Comparison of ENCODE assay signal across 17 cellular contexts in the genomic region with DNA sequence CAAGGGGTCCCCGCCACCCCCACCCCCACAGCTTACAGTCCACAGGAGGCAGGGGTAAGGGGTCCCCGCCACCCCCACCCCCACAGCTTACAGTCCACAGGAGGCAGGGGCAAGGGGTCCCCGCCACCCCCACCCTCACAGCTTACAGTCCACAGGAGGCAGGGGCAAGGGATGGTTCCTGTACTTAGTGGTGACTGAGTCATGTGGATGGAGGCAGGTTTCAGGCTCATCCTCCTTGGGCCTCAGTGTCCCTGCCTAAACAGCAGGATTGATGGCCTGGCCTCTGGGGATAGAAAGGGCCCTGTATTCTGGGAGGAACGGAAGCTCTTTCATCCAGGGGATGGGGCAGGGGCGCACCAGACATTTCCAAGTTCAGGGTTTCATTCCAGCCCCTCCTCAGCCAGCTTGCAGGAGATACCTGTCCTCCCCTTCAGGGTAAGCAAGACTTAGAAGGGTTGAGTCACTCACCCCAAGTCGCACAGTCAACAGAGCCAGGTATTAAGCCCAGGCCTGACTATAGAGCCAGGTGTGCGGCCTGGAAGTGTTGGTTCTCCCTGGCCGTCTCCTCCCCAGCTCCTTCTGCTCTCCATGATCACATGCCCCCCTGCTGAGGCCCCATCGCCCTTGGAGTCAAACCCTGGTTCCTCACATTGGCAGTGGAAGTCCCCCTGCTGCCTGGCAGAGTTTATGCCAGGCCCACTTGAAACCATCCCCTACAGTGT. TPM values are rescaled to one million over a fixed set of nuclear protein-coding genes. Genes with fewer than 3 reads are reported as not detected.
DNase-seq lines count a peak whose midpoint lies in the region; ATAC-seq lines count a peak whose summit lies in the region.
"Had no signal": no experiment of that assay in that cellular context is flagged by ENCODE, and none has a peak within 500 bp of the region (broad histone marks: within the 10 kb centered on the region; RNA-seq: fewer than 3 reads in every experiment).

No MANE protein-coding gene starts in this region.

- POLR2A ChIA-PET in activated CD8-positive, alpha-beta T cell treated with anti-CD3 and anti-CD28 coated beads, Interleukin-2, amount 10 ng/mL, durations not matched to agents 7 days and 5 days (lab: Charles Lee), result interaction anchor here (20.1 kb wide), 1 partner anchor 16 kb away, joined by 670 read pairs; the partner anchor contains the start of gene CSK

- peak overlapping the region; percentile 83 for H3K27ac Mint-ChIP-seq in stimulated activated naive CD8-positive, alpha-beta T cell treated with anti-CD3 and anti-CD28 coated beads, Interleukin-15, Interleukin-2, amounts not matched to agents 100 ng/mL and 50 ng/mL, for 24 hours
- peak overlapping the region; percentile 89 for H3K27ac Mint-ChIP-seq in activated CD8-positive, alpha-beta T cell treated with anti-CD3 and anti-CD28 coated beads, Interleukin-2, amount 10 ng/mL, durations not matched to agents 7 days and 5 days
- H3K27ac Mint-ChIP-seq in immature natural killer cell, result peak overlapping the region; percentile 88 to 98 (median 92)
- H3K27ac Mint-ChIP-seq: WTC11 had no signal

- H3K4me3 Mint-ChIP-seq in stimulated activated naive CD8-positive, alpha-beta T cell treated with anti-CD3 and anti-CD28 coated beads, Interleukin-15, Interleukin-2, amounts not matched to agents 100 ng/mL and 50 ng/mL, for 24 hours, result peak overlapping the region; percentile 15
- peak overlapping the region; percentile 48 for H3K4me3 Mint-ChIP-seq in activated CD8-positive, alpha-beta T cell treated with anti-CD3 and anti-CD28 coated beads, Interleukin-2, amount 10 ng/mL, durations not matched to agents 7 days and 5 days
- H3K4me3 Mint-ChIP-seq in immature natural killer cell, result peak overlapping the region; percentile 79 to 87 (median 82)
- H3K4me3 Mint-ChIP-seq: WTC11 had no signal

- DNase-seq in stimulated activated naive CD8-positive, alpha-beta T cell treated with anti-CD3 and anti-CD28 coated beads, Interleukin-15, Interleukin-2, amounts not matched to agents 100 U/mL and 50 U/mL, for 24 hours, result no peak
- DNase-seq in activated CD8-positive, alpha-beta T cell treated with anti-CD3 and anti-CD28 coated beads, Interleukin-2, amount 10 ng/mL, durations not matched to agents 7 days and 5 days, result no peak
- no peak for DNase-seq in immature natural killer cell
- no peak for DNase-seq in central memory CD4-positive, alpha-beta T cell
- DNase-seq in activated CD4-positive, CD25-positive, alpha-beta regulatory T cell treated with anti-CD3 and anti-CD28 coated beads, Interleukin-2, amount 50 U/mL, for 72 hours, result no peak
- DNase-seq: AML-193, DND-41, NCI-H1417 treated with DMSO at 0.1 percent for 48 hours, OCI-M1 had no signal

- H3K4me1 Mint-ChIP-seq in stimulated activated naive CD8-positive, alpha-beta T cell treated with anti-CD3 and anti-CD28 coated beads, Interleukin-15, Interleukin-2, amounts not matched to agents 100 ng/mL and 50 ng/mL, for 24 hours (ENCODE audit: low read depth), result peaks cover 92% of the 10 kb centered on the region
- H3K4me1 Mint-ChIP-seq in activated CD8-positive, alpha-beta T cell treated with anti-CD3 and anti-CD28 coated beads, Interleukin-2, amount 10 ng/mL, durations not matched to agents 7 days and 5 days (ENCODE audit: low read depth), result peaks cover 89% of the 10 kb centered on the region
- peaks cover 93 to 94% of the 10 kb centered on the region in 2 donors for H3K4me1 Mint-ChIP-seq in immature natural killer cell

- CTCF ChIA-PET in activated CD8-positive, alpha-beta T cell treated with anti-CD3 and anti-CD28 coated beads, Interleukin-2, amount 10 ng/mL, durations not matched to agents 7 days and 5 days (lab: Charles Lee), result interaction anchor here (0.7 to 25.5 kb wide), 19 partner anchors 10 to 424 kb away, joined by 3 to 1683 read pairs (median 4); partner anchors contain the start of genes CLK3, CPLX3, CSK and ULK3

- H3K9me3 Mint-ChIP-seq in stimulated activated naive CD8-positive, alpha-beta T cell treated with anti-CD3 and anti-CD28 coated beads, Interleukin-15, Interleukin-2, amounts not matched to agents 100 ng/mL and 50 ng/mL, for 24 hours, result no peaks in the 10 kb centered on the region
- H3K9me3 Mint-ChIP-seq in activated CD8-positive, alpha-beta T cell treated with anti-CD3 and anti-CD28 coated beads, Interleukin-2, amount 10 ng/mL, durations not matched to agents 7 days and 5 days (ENCODE audit: insufficient read depth), result no peaks in the 10 kb centered on the region
- no peaks in the 10 kb centered on the region for H3K9me3 Mint-ChIP-seq in immature natural killer cell
- H3K9me3 Mint-ChIP-seq: WTC11 had no signal

- no peaks in the 10 kb centered on the region for H3K27me3 Mint-ChIP-seq in stimulated activated naive CD8-positive, alpha-beta T cell treated with anti-CD3 and anti-CD28 coated beads, Interleukin-15, Interleukin-2, amounts not matched to agents 100 ng/mL and 50 ng/mL, for 24 hours
- H3K27me3 Mint-ChIP-seq in activated CD8-positive, alpha-beta T cell treated with anti-CD3 and anti-CD28 coated beads, Interleukin-2, amount 10 ng/mL, durations not matched to agents 7 days and 5 days (ENCODE audit: low read depth), result no peaks in the 10 kb centered on the region
- H3K27me3 Mint-ChIP-seq in immature natural killer cell (ENCODE audit: low read depth in 3 of 3), result peaks cover 3 to 12% (median 8%) of the 10 kb centered on the region in 3 donors

- no peak for ATAC-seq in stimulated activated naive CD8-positive, alpha-beta T cell treated with anti-CD3 and anti-CD28 coated beads, Interleukin-15, Interleukin-2, amounts not matched to agents 100 U/mL and 50 U/mL, for 24 hours
- no peak for ATAC-seq in activated CD8-positive, alpha-beta T cell treated with anti-CD3 and anti-CD28 coated beads, Interleukin-2, amount 10 ng/mL, durations not matched to agents 7 days and 5 days
- ATAC-seq in GM18519 (IDR thresholded peaks at IDR 0.05; ENCODE audit: low FRiP score, unreplicated experiment) (no peak), GM21619 (IDR thresholded peaks at IDR 0.05; ENCODE audit: unreplicated experiment) (no peak)
- ATAC-seq: SK-N-SH treated with all-trans-retinoic acid at 6 μM for 48 hours, WTC11 had no signal

- peaks cover 53% of the 10 kb centered on the region for H3K36me3 Mint-ChIP-seq in stimulated activated naive CD8-positive, alpha-beta T cell treated with anti-CD3 and anti-CD28 coated beads, Interleukin-15, Interleukin-2, amounts not matched to agents 100 ng/mL and 50 ng/mL, for 24 hours (ENCODE audit: low read depth)
- peaks cover 65% of the 10 kb centered on the region for H3K36me3 Mint-ChIP-seq in activated CD8-positive, alpha-beta T cell treated with anti-CD3 and anti-CD28 coated beads, Interleukin-2, amount 10 ng/mL, durations not matched to agents 7 days and 5 days (ENCODE audit: low read depth)
- H3K36me3 Mint-ChIP-seq in immature natural killer cell, result peaks cover 0 to 23% (median 14%) of the 10 kb centered on the region in 3 donors
- H3K36me3 Mint-ChIP-seq: WTC11 had no signal

RNA-seq across cellular contexts. Expression of gene CSK, which starts 12.5 kb away (rescaled TPM):
- 100 to 1,000 TPM; 314 to 330 TPM for total RNA-seq in activated CD8-positive, alpha-beta T cell treated with anti-CD3 and anti-CD28 coated beads, Interleukin-2, amount 10 ng/mL, durations not matched to agents 7 days and 5 days
- 100 to 1,000 TPM in 1 of 3 donors, 10 to 100 TPM in 2; 94.0 to 180 (median 95.9) TPM for polyA plus RNA-seq in immature natural killer cell

RNA-seq across cellular contexts. Expression of gene LMAN1L, which starts 18.2 kb away (rescaled TPM):
- total RNA-seq in activated CD8-positive, alpha-beta T cell treated with anti-CD3 and anti-CD28 coated beads, Interleukin-2, amount 10 ng/mL, durations not matched to agents 7 days and 5 days, result 1 to 10 TPM in 1 of 2 experiments, under 1 TPM in 1; 0.47 to 1.0 TPM
- polyA plus RNA-seq in immature natural killer cell, result not detected
- total RNA-seq: mesenteric fat pad, temporal lobe, WTC11 had no signal

RNA-seq across cellular contexts. Expression of gene CPLX3, which starts 32.0 kb away (rescaled TPM):
- not detected for total RNA-seq in activated CD8-positive, alpha-beta T cell treated with anti-CD3 and anti-CD28 coated beads, Interleukin-2, amount 10 ng/mL, durations not matched to agents 7 days and 5 days
- not detected for polyA plus RNA-seq in immature natural killer cell
- total RNA-seq: mesenteric fat pad had no signal

RNA-seq across cellular contexts. Expression of gene CYP1A2, which starts 45.8 kb away (rescaled TPM):
- not detected for total RNA-seq in activated CD8-positive, alpha-beta T cell treated with anti-CD3 and anti-CD28 coated beads, Interleukin-2, amount 10 ng/mL, durations not matched to agents 7 days and 5 days
- not detected for polyA plus RNA-seq in immature natural killer cell
- total RNA-seq: breast epithelium, mesenteric fat pad, temporal lobe, WTC11 had no signal

RNA-seq across cellular contexts. Expression of gene ULK3, which starts 48.5 kb away (rescaled TPM):
- 10 to 100 TPM; 56.9 to 58.0 TPM for total RNA-seq in activated CD8-positive, alpha-beta T cell treated with anti-CD3 and anti-CD28 coated beads, Interleukin-2, amount 10 ng/mL, durations not matched to agents 7 days and 5 days
- 10 to 100 TPM; 26.0 to 48.4 (median 32.0) TPM for polyA plus RNA-seq in immature natural killer cell

Comparison
In these comparisons a context has a peak if more than half of its experiments do, and no peak if none do; other contexts are left out.
1. H3K4me3 Mint-ChIP-seq: peak in every context shown above with its lines; median percentile 82 in immature natural killer cell; 48 in activated CD8-positive, alpha-beta T cell treated with anti-CD3 and anti-CD28 coated beads, Interleukin-2, amount 10 ng/mL, durations not matched to agents 7 days and 5 days; 15 in stimulated activated naive CD8-positive, alpha-beta T cell treated with anti-CD3 and anti-CD28 coated beads, Interleukin-15, Interleukin-2, amounts not matched to agents 100 ng/mL and 50 ng/mL, for 24 hours.